ENCODE assay signal across 8 cellular contexts in genomic region chr2:87517438-87517837, GRCh38.
DNase-seq lines count a peak whose midpoint lies in the region; ATAC-seq and TF ChIP-seq lines count a peak whose summit lies in the region.
"Not testable (repeated sequence)": the region's sequence is repeated elsewhere in the genome, so short reads cannot be mapped to it uniquely, and the experiment has no call there.

No MANE protein-coding gene starts in this region.

- POLR2A ChIA-PET in CD4-positive, alpha-beta T cell (lab: Charles Lee); T-cell (lab: Charles Lee); activated CD8-positive, alpha-beta T cell treated with anti-CD3 and anti-CD28 coated beads, Interleukin-2, amount 10 ng/mL, durations not matched to agents 7 days and 5 days (lab: Charles Lee); activated naive CD8-positive, alpha-beta T cell treated with anti-CD3 and anti-CD28 coated beads, Interleukin-2, amount 10 ng/mL, durations not matched to agents 7 days and 5 days (lab: Charles Lee): not testable (repeated sequence)

- ATAC-seq in CD4-positive, alpha-beta T cell (ENCODE audit: poor library complexity); activated naive CD8-positive, alpha-beta T cell treated with anti-CD3 and anti-CD28 coated beads, Interleukin-2, amount 10 ng/mL, durations not matched to agents 7 days and 5 days (ENCODE audit: low read depth); memory B cell (ENCODE audit: low read depth): not testable (repeated sequence)
- ATAC-seq in GM18907 (IDR thresholded peaks at IDR 0.05; ENCODE audit: unreplicated experiment) (peak; percentile 26), T-cell (replicated peaks in 1 of 4) (peak in 1 of 4 experiments; percentile 16)
- peak; percentile 1 for ATAC-seq in activated CD8-positive, alpha-beta T cell treated with anti-CD3 and anti-CD28 coated beads, Interleukin-2, amount 10 ng/mL, durations not matched to agents 7 days and 5 days
- peak; percentile 17 for ATAC-seq in stimulated activated naive CD8-positive, alpha-beta T cell treated with anti-CD3 and anti-CD28 coated beads, Interleukin-15, Interleukin-2, amounts not matched to agents 100 U/mL and 50 U/mL, for 24 hours

- intact Hi-C loops in CD4-positive, alpha-beta T cell (cut with DNase I, micrococcal nuclease), result not testable (repeated sequence)

- H3K27ac ChIP-seq in CD4-positive, alpha-beta T cell (ENCODE audit: low read depth, low read length), result not testable (repeated sequence)

- DNase-seq in CD4-positive, alpha-beta T cell; activated CD8-positive, alpha-beta T cell treated with anti-CD3 and anti-CD28 coated beads, Interleukin-2, amount 10 ng/mL, durations not matched to agents 7 days and 5 days; activated naive CD8-positive, alpha-beta T cell treated with anti-CD3 and anti-CD28 coated beads, Interleukin-2, amount 10 ng/mL, durations not matched to agents 7 days and 5 days; memory B cell (ENCODE audit: low spot score in 2 of 2): not testable (repeated sequence)
- peak in 3 of 34 experiments; percentile 15 to 23 (median 15) for DNase-seq in T-cell
- peak; percentile 45 for DNase-seq in stimulated activated naive CD8-positive, alpha-beta T cell treated with anti-CD3 and anti-CD28 coated beads, Interleukin-15, Interleukin-2, amounts not matched to agents 100 U/mL and 50 U/mL, for 24 hours

- peak overlapping the region; percentile 61 for H3K27ac Mint-ChIP-seq in CD4-positive, alpha-beta T cell
- peak overlapping the region in 2 of 3 donors; percentile 78 to 97 for H3K27ac Mint-ChIP-seq in IgD-negative memory B cell
- peak overlapping the region; percentile 61 to 97 for H3K27ac Mint-ChIP-seq in T-cell
- peak overlapping the region; percentile 89 for H3K27ac Mint-ChIP-seq in activated CD8-positive, alpha-beta T cell treated with anti-CD3 and anti-CD28 coated beads, Interleukin-2, amount 10 ng/mL, durations not matched to agents 7 days and 5 days
- H3K27ac Mint-ChIP-seq in activated naive CD8-positive, alpha-beta T cell treated with anti-CD3 and anti-CD28 coated beads, Interleukin-2, amount 10 ng/mL, durations not matched to agents 7 days and 5 days, result peak overlapping the region; percentile 70
- H3K27ac Mint-ChIP-seq in memory B cell, result peak overlapping the region; percentile 99

- not testable (repeated sequence) for TF ChIP-seq CTCF in CD4-positive, alpha-beta T cell (IDR thresholded peaks at IDR 0.05)

- not testable (repeated sequence) for H3K27me3 Mint-ChIP-seq in CD4-positive, alpha-beta T cell; IgD-negative memory B cell; T-cell; activated CD8-positive, alpha-beta T cell treated with anti-CD3 and anti-CD28 coated beads, Interleukin-2, amount 10 ng/mL, durations not matched to agents 7 days and 5 days (ENCODE audit: low read depth); activated naive CD8-positive, alpha-beta T cell treated with anti-CD3 and anti-CD28 coated beads, Interleukin-2, amount 10 ng/mL, durations not matched to agents 7 days and 5 days; memory B cell

- not testable (repeated sequence) for H3K27me3 ChIP-seq in CD4-positive, alpha-beta T cell (ENCODE audit: control insufficient read depth, insufficient read depth, low read length)

- H3K9me3 Mint-ChIP-seq in CD4-positive, alpha-beta T cell; IgD-negative memory B cell; T-cell; activated CD8-positive, alpha-beta T cell treated with anti-CD3 and anti-CD28 coated beads, Interleukin-2, amount 10 ng/mL, durations not matched to agents 7 days and 5 days (ENCODE audit: insufficient read depth); activated naive CD8-positive, alpha-beta T cell treated with anti-CD3 and anti-CD28 coated beads, Interleukin-2, amount 10 ng/mL, durations not matched to agents 7 days and 5 days; memory B cell: not testable (repeated sequence)

- not testable (repeated sequence) for H3K4me3 Mint-ChIP-seq in CD4-positive, alpha-beta T cell; T-cell; activated CD8-positive, alpha-beta T cell treated with anti-CD3 and anti-CD28 coated beads, Interleukin-2, amount 10 ng/mL, durations not matched to agents 7 days and 5 days; activated naive CD8-positive, alpha-beta T cell treated with anti-CD3 and anti-CD28 coated beads, Interleukin-2, amount 10 ng/mL, durations not matched to agents 7 days and 5 days; memory B cell
- peak overlapping the region in 1 of 4 donors; percentile 45 for H3K4me3 Mint-ChIP-seq in IgD-negative memory B cell

- H3K4me1 Mint-ChIP-seq in CD4-positive, alpha-beta T cell (ENCODE audit: low read depth), result peaks cover 31% of the 10 kb centered on the region
- H3K4me1 Mint-ChIP-seq in IgD-negative memory B cell (peaks cover 26 to 27% (median 26%) of the 10 kb centered on the region in 3 donors), T-cell (peaks cover 3 to 54% (median 19%) of the 10 kb centered on the region in 3 donors), memory B cell (peaks cover 21% of the 10 kb centered on the region)
- H3K4me1 Mint-ChIP-seq in activated CD8-positive, alpha-beta T cell treated with anti-CD3 and anti-CD28 coated beads, Interleukin-2, amount 10 ng/mL, durations not matched to agents 7 days and 5 days (ENCODE audit: low read depth), result peaks cover 40% of the 10 kb centered on the region
- H3K4me1 Mint-ChIP-seq in activated naive CD8-positive, alpha-beta T cell treated with anti-CD3 and anti-CD28 coated beads, Interleukin-2, amount 10 ng/mL, durations not matched to agents 7 days and 5 days, result peaks cover 25% of the 10 kb centered on the region

- not testable (repeated sequence) for H3K36me3 Mint-ChIP-seq in CD4-positive, alpha-beta T cell (ENCODE audit: low read depth); IgD-negative memory B cell; activated CD8-positive, alpha-beta T cell treated with anti-CD3 and anti-CD28 coated beads, Interleukin-2, amount 10 ng/mL, durations not matched to agents 7 days and 5 days (ENCODE audit: low read depth); activated naive CD8-positive, alpha-beta T cell treated with anti-CD3 and anti-CD28 coated beads, Interleukin-2, amount 10 ng/mL, durations not matched to agents 7 days and 5 days; memory B cell
- peaks cover 12% of the 10 kb centered on the region for H3K36me3 Mint-ChIP-seq in T-cell

- not testable (repeated sequence) for H3K9me3 ChIP-seq in CD4-positive, alpha-beta T cell (ENCODE audit: control insufficient read depth, low read length)

- CTCF ChIA-PET in CD4-positive, alpha-beta T cell (lab: Charles Lee); T-cell (lab: Charles Lee); activated CD8-positive, alpha-beta T cell treated with anti-CD3 and anti-CD28 coated beads, Interleukin-2, amount 10 ng/mL, durations not matched to agents 7 days and 5 days (lab: Charles Lee): not testable (repeated sequence)
